ENCODE assay signal across 8 cellular contexts in genomic region chr19:49766007-49766937, GRCh38. TPM values are rescaled to one million over a fixed set of nuclear protein-coding genes. Genes with fewer than 3 reads are reported as not detected.
DNase-seq lines count a peak whose midpoint lies in the region; ATAC-seq and TF ChIP-seq lines count a peak whose summit lies in the region.

No MANE protein-coding gene starts in this region.

- H3K4me3 Mint-ChIP-seq in T-helper 17 cell (peak overlapping the region; percentile 96), progenitor cell of endocrine pancreas (ENCODE audit: low read depth) (peak overlapping the region; percentile 79)

- H3K27me3 Mint-ChIP-seq in T-helper 17 cell (no peaks in the 10 kb centered on the region), progenitor cell of endocrine pancreas (no peaks in the 10 kb centered on the region)

- no peaks in the 10 kb centered on the region for H3K9me3 Mint-ChIP-seq in progenitor cell of endocrine pancreas (ENCODE audit: low read depth)

- no peaks in the 10 kb centered on the region for H3K9me3 ChIP-seq in T-helper 17 cell (ENCODE audit: control insufficient read depth, low read length, poor library complexity, severe bottlenecking)

- peak; percentile 99 for DNase-seq in NCI-H1694 treated with DMSO at 0.1 percent for 48 hours (lab: John Stamatoyannopoulos, UW)
- peak; percentile 95 to 99 (median 97) for DNase-seq in T-helper 17 cell
- DNase-seq in left ventricle myocardium superior = peak; percentile 99
- peak; percentile 98 for DNase-seq in progenitor cell of endocrine pancreas (ENCODE audit: low spot score, unreplicated experiment)
- peak; percentile 100 for DNase-seq in ureter (ENCODE audit: low spot score)

- peak overlapping the region; percentile 91 for H3K27ac Mint-ChIP-seq in T-helper 17 cell
- peak overlapping the region; percentile 99 for H3K27ac Mint-ChIP-seq in progenitor cell of endocrine pancreas

- intact Hi-C loops in left ventricle myocardium superior (cut with micrococcal nuclease) = no loop called here

- H3K4me1 Mint-ChIP-seq in T-helper 17 cell = peaks cover 31% of the 10 kb centered on the region
- peaks cover 16% of the 10 kb centered on the region for H3K4me1 Mint-ChIP-seq in progenitor cell of endocrine pancreas (ENCODE audit: low read depth)

- no peaks in the 10 kb centered on the region for H3K36me3 Mint-ChIP-seq in T-helper 17 cell (ENCODE audit: low read depth)
- no peaks in the 10 kb centered on the region for H3K36me3 Mint-ChIP-seq in progenitor cell of endocrine pancreas (ENCODE audit: insufficient read depth)

- H3K27ac ChIP-seq in angular gyrus (ENCODE audit: low read depth, low read length) = peak overlapping the region; percentile 93

- peak; percentile 86 for ATAC-seq in GM18499 (IDR thresholded peaks at IDR 0.05; ENCODE audit: insufficient read depth, unreplicated experiment)
- ATAC-seq in HG02938 (IDR thresholded peaks at IDR 0.05; ENCODE audit: unreplicated experiment) = peak; percentile 92
- peak; percentile 91 for ATAC-seq in T-helper 17 cell
- peak; percentile 90 for ATAC-seq in left ventricle myocardium superior

- TF ChIP-seq CTCF in progenitor cell of endocrine pancreas (IDR thresholded peaks at IDR 0.05; ENCODE audit: unreplicated experiment) = no peak

RNA-seq across cellular contexts. Expression of gene AP2A1, which starts 0.5 kb away (rescaled TPM):
- total RNA-seq in T-helper 17 cell = 10 to 100 TPM; 43.3 to 51.5 TPM
- 73.1 TPM for total RNA-seq in left ventricle myocardium superior
- total RNA-seq in progenitor cell of endocrine pancreas = 76.0 and 76.3 TPM in 2 replicates
- 66.6 TPM for total RNA-seq in ureter

RNA-seq across cellular contexts. Expression of gene TSKS, which starts 3.2 kb away (rescaled TPM):
- total RNA-seq in T-helper 17 cell (1 to 10 TPM in 1 of 2 donors, under 1 TPM in 1; 0.87 to 1.9 TPM), left ventricle myocardium superior (0.72 TPM), progenitor cell of endocrine pancreas (not detected in 2 replicates), ureter (0.44 TPM)

RNA-seq across cellular contexts. Expression of gene FUZ, which starts 46.8 kb away (rescaled TPM):
- 10 to 100 TPM; 29.4 to 30.7 TPM for total RNA-seq in T-helper 17 cell
- total RNA-seq in left ventricle myocardium superior = 19.1 TPM
- total RNA-seq in progenitor cell of endocrine pancreas = 37.8 and 40.0 TPM in 2 replicates
- total RNA-seq in ureter = 13.0 TPM

RNA-seq across cellular contexts. Expression of gene MED25, which starts 51.8 kb away (rescaled TPM):
- total RNA-seq in T-helper 17 cell = 100 to 1,000 TPM in 1 of 2 donors, 10 to 100 TPM in 1; 94.8 to 108 TPM
- total RNA-seq in left ventricle myocardium superior = 68.5 TPM
- 136 and 141 TPM in 2 replicates for total RNA-seq in progenitor cell of endocrine pancreas
- 42.2 TPM for total RNA-seq in ureter

Comparison
In these comparisons a context has a peak if more than half of its experiments do, and no peak if none do; other contexts are left out.
1. Peak in every context shown above with its lines: DNase-seq, ATAC-seq and H3K27ac ChIP-seq.